In the genomic region with DNA sequence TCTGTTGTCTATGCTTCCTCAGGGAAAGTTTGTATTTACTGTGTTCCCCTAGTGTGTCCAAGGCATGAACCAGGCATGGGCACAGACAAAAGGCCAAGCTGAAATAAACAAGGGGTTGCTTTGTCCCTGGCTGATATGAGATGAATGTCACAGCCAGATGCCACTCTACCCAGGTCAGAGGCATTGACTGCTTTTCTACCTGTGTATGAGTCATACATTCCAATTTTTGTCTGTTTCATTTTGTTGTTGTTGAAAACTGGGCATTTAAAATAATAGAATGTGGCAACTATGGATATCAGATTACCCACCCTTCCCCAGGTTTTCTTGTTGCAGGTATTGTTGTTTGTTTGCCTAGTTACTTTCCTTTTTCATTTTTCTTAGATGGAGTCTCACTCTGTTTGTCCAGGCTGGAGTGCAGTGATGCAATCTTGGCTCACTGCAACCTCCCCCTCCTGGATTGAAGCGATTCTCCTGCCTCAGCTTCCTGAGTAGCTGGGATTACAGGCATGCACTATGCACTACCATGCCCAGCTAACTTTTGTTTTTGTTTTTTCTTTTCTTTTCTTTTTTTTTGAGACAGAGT, we compare ENCODE assay signal across 1 cellular context.
A peak's percentile ranks its signal among the peaks of the same experiment; 100 is the strongest.
TF ChIP-seq lines count a peak whose summit lies in the region.

No MANE protein-coding gene starts in this region.

TF ChIP-seq in HEK293, 187 proteins besides CTCF, POLR2A, EP300 and RAD21 (continued from another document):
- TF ChIP-seq, protein P1, sequence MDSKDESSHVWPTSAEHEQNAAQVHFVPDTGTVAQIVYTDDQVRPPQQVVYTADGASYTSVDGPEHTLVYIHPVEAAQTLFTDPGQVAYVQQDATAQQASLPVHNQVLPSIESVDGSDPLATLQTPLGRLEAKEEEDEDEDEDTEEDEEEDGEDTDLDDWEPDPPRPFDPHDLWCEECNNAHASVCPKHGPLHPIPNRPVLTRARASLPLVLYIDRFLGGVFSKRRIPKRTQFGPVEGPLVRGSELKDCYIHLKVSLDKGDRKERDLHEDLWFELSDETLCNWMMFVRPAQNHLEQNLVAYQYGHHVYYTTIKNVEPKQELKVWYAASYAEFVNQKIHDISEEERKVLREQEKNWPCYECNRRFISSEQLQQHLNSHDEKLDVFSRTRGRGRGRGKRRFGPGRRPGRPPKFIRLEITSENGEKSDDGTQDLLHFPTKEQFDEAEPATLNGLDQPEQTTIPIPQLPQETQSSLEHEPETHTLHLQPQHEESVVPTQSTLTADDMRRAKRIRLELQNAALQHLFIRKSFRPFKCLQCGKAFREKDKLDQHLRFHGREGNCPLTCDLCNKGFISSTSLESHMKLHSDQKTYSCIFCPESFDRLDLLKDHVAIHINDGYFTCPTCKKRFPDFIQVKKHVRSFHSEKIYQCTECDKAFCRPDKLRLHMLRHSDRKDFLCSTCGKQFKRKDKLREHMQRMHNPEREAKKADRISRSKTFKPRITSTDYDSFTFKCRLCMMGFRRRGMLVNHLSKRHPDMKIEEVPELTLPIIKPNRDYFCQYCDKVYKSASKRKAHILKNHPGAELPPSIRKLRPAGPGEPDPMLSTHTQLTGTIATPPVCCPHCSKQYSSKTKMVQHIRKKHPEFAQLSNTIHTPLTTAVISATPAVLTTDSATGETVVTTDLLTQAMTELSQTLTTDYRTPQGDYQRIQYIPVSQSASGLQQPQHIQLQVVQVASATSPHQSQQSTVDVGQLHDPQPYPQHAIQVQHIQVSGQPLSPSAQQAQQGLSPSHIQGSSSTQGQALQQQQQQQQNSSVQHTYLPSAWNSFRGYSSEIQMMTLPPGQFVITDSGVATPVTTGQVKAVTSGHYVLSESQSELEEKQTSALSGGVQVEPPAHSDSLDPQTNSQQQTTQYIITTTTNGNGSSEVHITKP (tag by site-specific recombination; IDR thresholded peaks at IDR 0.05) = 0 out of 2 replicates have a peak, but pooled peaks have one; percentile 38
